16 cellular contexts compared by ENCODE assay signal in genomic region chr3:41932511-41932910, GRCh38. TPM values are rescaled to one million over a fixed set of nuclear protein-coding genes. Genes with fewer than 3 reads are reported as not detected.
A peak's percentile ranks its signal among the peaks of the same experiment; 100 is the strongest.
DNase-seq lines count a peak whose midpoint lies in the region; ATAC-seq and TF ChIP-seq lines count a peak whose summit lies in the region.
"Had no signal": no experiment of that assay in that cellular context is flagged by ENCODE, and none has a peak within 500 bp of the region (broad histone marks: within the 10 kb centered on the region; RNA-seq: fewer than 3 reads in every experiment).

No MANE protein-coding gene starts in this region.

- H3K36me3 Mint-ChIP-seq in stimulated activated memory B cell treated with anti-CD40 and anti-IgM and Interleukin-4, amounts not matched to agents 10 μg/mL and 1 μg/mL and 100 μg/mL, for 72 hours, result peaks cover 61% of the 10 kb centered on the region
- H3K36me3 Mint-ChIP-seq in T-helper 17 cell (ENCODE audit: low read depth), result peaks cover 14% of the 10 kb centered on the region

- H3K9me3 ChIP-seq in RWPE2 (ENCODE audit: severe bottlenecking) (no peaks in the 10 kb centered on the region), suprapubic skin (no peaks in the 10 kb centered on the region), T-helper 17 cell (ENCODE audit: control insufficient read depth, low read length, poor library complexity, severe bottlenecking) (no peaks in the 10 kb centered on the region)
- H3K9me3 ChIP-seq: SJSA1 had no signal

- 47% methylated on average over 2 of the region's 2 CpGs for WGBS in suprapubic skin

- TF ChIP-seq POLR2A in suprapubic skin (IDR thresholded peaks at IDR 0.05), result no peak

- H3K4me1 Mint-ChIP-seq in stimulated activated memory B cell treated with anti-CD40 and anti-IgM and Interleukin-4, amounts not matched to agents 10 μg/mL and 1 μg/mL and 100 μg/mL, for 72 hours, result peaks cover 8% of the 10 kb centered on the region
- peaks cover 8% of the 10 kb centered on the region for H3K4me1 Mint-ChIP-seq in T-helper 17 cell

- H3K27ac ChIP-seq in RWPE2 (ENCODE audit: poor library complexity, severe bottlenecking) (no peak overlapping the region), suprapubic skin (no peak overlapping the region)
- H3K27ac ChIP-seq: GM23248, HL-60, SJSA1 had no signal

- peak; percentile 80; the same call in 1 of the 2 replicates for TF ChIP-seq EP300 in Ishikawa (IDR thresholded peaks at IDR 0.05; ENCODE audit: borderline replicate concordance)
- no peak for TF ChIP-seq EP300 in suprapubic skin (IDR thresholded peaks at IDR 0.05)

- H3K27ac Mint-ChIP-seq in stimulated activated memory B cell treated with anti-CD40 and anti-IgM and Interleukin-4, amounts not matched to agents 10 μg/mL and 1 μg/mL and 100 μg/mL, for 72 hours, result peak overlapping the region; percentile 35
- H3K27ac Mint-ChIP-seq in T-helper 17 cell, result no peak overlapping the region

- no peak overlapping the region for H3K4me3 Mint-ChIP-seq in stimulated activated memory B cell treated with anti-CD40 and anti-IgM and Interleukin-4, amounts not matched to agents 10 μg/mL and 1 μg/mL and 100 μg/mL, for 72 hours
- no peak overlapping the region for H3K4me3 Mint-ChIP-seq in T-helper 17 cell

- H3K27me3 Mint-ChIP-seq in stimulated activated memory B cell treated with anti-CD40 and anti-IgM and Interleukin-4, amounts not matched to agents 10 μg/mL and 1 μg/mL and 100 μg/mL, for 72 hours, result no peaks in the 10 kb centered on the region
- H3K27me3 Mint-ChIP-seq in T-helper 17 cell, result no peaks in the 10 kb centered on the region

- TF ChIP-seq CTCF in RWPE2 (IDR thresholded peaks at IDR 0.05; ENCODE audit: poor library complexity, severe bottlenecking) (no peak), suprapubic skin (IDR thresholded peaks at IDR 0.05) (no peak)

- H3K36me3 ChIP-seq in RWPE2 (ENCODE audit: low read depth) (no peaks in the 10 kb centered on the region), suprapubic skin (no peaks in the 10 kb centered on the region)
- H3K36me3 ChIP-seq: SJSA1 had no signal

- peaks cover 3% of the 10 kb centered on the region for H3K9me3 Mint-ChIP-seq in stimulated activated memory B cell treated with anti-CD40 and anti-IgM and Interleukin-4, amounts not matched to agents 10 μg/mL and 1 μg/mL and 100 μg/mL, for 72 hours

- H3K4me3 ChIP-seq in RWPE2 (ENCODE audit: severe bottlenecking) (no peak overlapping the region), suprapubic skin (no peak overlapping the region)
- H3K4me3 ChIP-seq: K562, SJSA1 had no signal

- no peak for TF ChIP-seq RAD21 in Ishikawa (IDR thresholded peaks at IDR 0.05; ENCODE audit: low read depth)

- H3K27me3 ChIP-seq in RWPE2 (ENCODE audit: insufficient read depth, poor library complexity, severe bottlenecking), result no peaks in the 10 kb centered on the region
- no peaks in the 10 kb centered on the region for H3K27me3 ChIP-seq in suprapubic skin
- H3K27me3 ChIP-seq: SJSA1 had no signal

- H3K4me1 ChIP-seq in RWPE2 (ENCODE audit: insufficient read depth, poor library complexity, severe bottlenecking) (peaks cover 15% of the 10 kb centered on the region), suprapubic skin (peaks cover 6% of the 10 kb centered on the region)

- ATAC-seq in RWPE2 (ENCODE audit: low read depth), result peak; percentile 69
- no peak for ATAC-seq in stimulated activated memory B cell treated with anti-CD40 and anti-IgM and Interleukin-4, amounts not matched to agents 10 μg/mL and 1 μg/mL and 100 μg/mL, for 72 hours
- no peak for ATAC-seq in T-helper 17 cell
- ATAC-seq: K562 had no signal

- DNase-seq in RWPE2 (ENCODE audit: low spot score) (no peak), iris pigment epithelial cell (ENCODE audit: low read depth) (peak; percentile 4), suprapubic skin (ENCODE audit: low spot score in 2 of 2) (no peak), KG1 (lab: John Stamatoyannopoulos, UW) (no peak), T-helper 17 cell (no peak)
- DNase-seq: COR-L47, GF-D8, NCI-H1092, NCI-H2081 treated with DMSO at 0.1 percent for 48 hours, NCI-H510A treated with DMSO at 0.1 percent for 48 hours had no signal

TF ChIP-seq in Ishikawa, 13 proteins besides CTCF, POLR2A, EP300 and RAD21:
- no peak for TF ChIP-seq REST (IDR thresholded peaks at IDR 0.05; ENCODE audit: low read depth)
- TF ChIP-seq CEBPB (IDR thresholded peaks at IDR 0.05), result peak; percentile 68
- no peak for TF ChIP-seq EGR1 (IDR thresholded peaks at IDR 0.05)
- TF ChIP-seq TCF12 (IDR thresholded peaks at IDR 0.05; ENCODE audit: low read depth), result peak; percentile 83
- TF ChIP-seq, protein P1, sequence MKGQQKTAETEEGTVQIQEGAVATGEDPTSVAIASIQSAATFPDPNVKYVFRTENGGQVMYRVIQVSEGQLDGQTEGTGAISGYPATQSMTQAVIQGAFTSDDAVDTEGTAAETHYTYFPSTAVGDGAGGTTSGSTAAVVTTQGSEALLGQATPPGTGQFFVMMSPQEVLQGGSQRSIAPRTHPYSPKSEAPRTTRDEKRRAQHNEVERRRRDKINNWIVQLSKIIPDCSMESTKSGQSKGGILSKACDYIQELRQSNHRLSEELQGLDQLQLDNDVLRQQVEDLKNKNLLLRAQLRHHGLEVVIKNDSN (IDR thresholded peaks at IDR 0.05), result peak; percentile 64
- TF ChIP-seq NFIC (IDR thresholded peaks at IDR 0.05), result peak; percentile 84
- peak; percentile 61 for TF ChIP-seq TEAD4 (IDR thresholded peaks at IDR 0.05)
- TF ChIP-seq MAX (IDR thresholded peaks at IDR 0.05), result no peak
- no peak for TF ChIP-seq TAF1 (IDR thresholded peaks at IDR 0.05; ENCODE audit: low read depth)
- no peak for TF ChIP-seq CREB1 (IDR thresholded peaks at IDR 0.05; ENCODE audit: low read depth)
- peak; percentile 66; the same call in 1 of the 2 replicates for TF ChIP-seq FOXM1 (IDR thresholded peaks at IDR 0.05; ENCODE audit: borderline replicate concordance, low read depth)
- no peak for TF ChIP-seq ZBTB7A (IDR thresholded peaks at IDR 0.05; ENCODE audit: low read depth)
- no peak for TF ChIP-seq YY1 (IDR thresholded peaks at IDR 0.05; ENCODE audit: low read depth)

RNA-seq across cellular contexts. Expression of gene ULK4, which starts 29.4 kb away (rescaled TPM):
- total RNA-seq in suprapubic skin (10 to 100 TPM; 11.7 to 21.7 (median 16.6) TPM), T-helper 17 cell (10 to 100 TPM; 30.5 to 31.5 TPM)
